ENCODE assay signal across 23 cellular contexts in the genomic region with DNA sequence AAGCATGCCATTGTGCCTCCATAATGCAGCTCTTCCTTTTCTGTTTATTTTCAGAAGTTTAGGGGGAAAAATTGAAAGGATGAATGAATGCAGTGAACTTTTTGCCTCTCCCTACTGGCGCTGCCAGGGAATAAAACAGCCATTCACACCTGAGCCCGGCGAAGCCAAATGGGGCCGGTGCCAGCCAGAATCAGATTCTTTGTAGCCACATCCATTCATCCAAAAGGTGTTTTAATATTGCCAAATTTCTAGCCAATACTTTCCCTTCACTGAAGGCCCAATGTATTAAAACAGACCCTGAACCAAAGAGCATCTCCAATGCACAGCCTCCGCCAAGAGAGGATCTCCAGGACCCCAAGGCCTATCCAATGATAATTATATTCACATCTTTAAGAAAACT. TPM values are rescaled to one million over a fixed set of nuclear protein-coding genes. Genes with fewer than 3 reads are reported as not detected.
A peak's percentile ranks its signal among the peaks of the same experiment; 100 is the strongest.
DNase-seq lines count a peak whose midpoint lies in the region; ATAC-seq and TF ChIP-seq lines count a peak whose summit lies in the region.
"Had no signal": no experiment of that assay in that cellular context is flagged by ENCODE, and none has a peak within 500 bp of the region (broad histone marks: within the 10 kb centered on the region; RNA-seq: fewer than 3 reads in every experiment).

No MANE protein-coding gene starts in this region.

- no peak overlapping the region for H2BK12ac ChIP-seq in mesenchymal stem cell (ENCODE audit: low read length in 2 of 2)

- in situ Hi-C loops in GM13977 (cut with MboI; ENCODE audit: low pct_unique_long_range_greater_than_20kb, low sequenced_read_pairs, unreplicated experiment): no loop called here

- H3K9ac ChIP-seq in mesenchymal stem cell (ENCODE audit: low read length) (peak overlapping the region; percentile 98), subcutaneous abdominal adipose tissue (ENCODE audit: low read length in 5 of 5) (no peak overlapping the region)
- H3K9ac ChIP-seq: BLaER1 treated with 17β-estradiol and CSF1 and Interleukin-3, amounts not matched to agents 10 nM and 100 nM; KMS-11 had no signal

- no peak overlapping the region for H4K91ac ChIP-seq in mesenchymal stem cell (ENCODE audit: low read length)

- ATAC-seq in Right ventricle myocardium superior (ENCODE audit: poor library complexity) (no peak), left ventricle myocardium superior (no peak), sciatic nerve (no peak)
- ATAC-seq: CD8-positive, alpha-beta T cell; GM23338 had no signal

- H3K9me3 ChIP-seq in mesenchymal stem cell (ENCODE audit: control insufficient read depth, low read length): no peaks in the 10 kb centered on the region
- H3K9me3 ChIP-seq in subcutaneous abdominal adipose tissue (ENCODE audit: control insufficient read depth in 5 of 5, low read length in 5 of 5): no peaks in the 10 kb centered on the region
- H3K9me3 ChIP-seq: BLaER1 treated with 17β-estradiol and CSF1 and Interleukin-3, amounts not matched to agents 10 nM and 100 nM; HAP-1; SJCRH30 had no signal

- H2AK5ac ChIP-seq in mesenchymal stem cell (ENCODE audit: low read length, severe bottlenecking): no peak overlapping the region

- H3K4me3 ChIP-seq in mesenchymal stem cell (ENCODE audit: insufficient read depth in 1 of 2, low read depth in 1 of 2, low read length in 2 of 2) (peak overlapping the region in 1 of 2 experiments; percentile 87), subcutaneous abdominal adipose tissue (ENCODE audit: low read depth in 1 of 5, low read length in 5 of 5) (peak overlapping the region in 1 of 5 donors; percentile 0)
- H3K4me3 ChIP-seq: BLaER1 treated with 17β-estradiol and CSF1 and Interleukin-3, amounts not matched to agents 10 nM and 100 nM; GM23338; HAP-1; SJCRH30 had no signal

- no peak overlapping the region for H2BK5ac ChIP-seq in mesenchymal stem cell (ENCODE audit: low read depth, low read length, poor library complexity, severe bottlenecking)

- H3K4me1 ChIP-seq in mesenchymal stem cell (ENCODE audit: control insufficient read depth, insufficient read depth, low read depth, low read length): peaks cover 9% of the 10 kb centered on the region
- H3K4me1 ChIP-seq in subcutaneous abdominal adipose tissue (ENCODE audit: control insufficient read depth in 5 of 5, insufficient read depth in 5 of 5, low read length in 5 of 5): peaks cover 24 to 96% (median 90%) of the 10 kb centered on the region in 5 donors

- no peak overlapping the region for H4K8ac ChIP-seq in mesenchymal stem cell (ENCODE audit: low read length)

- H2AFZ ChIP-seq in mesenchymal stem cell (ENCODE audit: low read depth, low read length): no peak overlapping the region
- H2AFZ ChIP-seq: GM23338 had no signal

- WGBS in mesenchymal stem cell: 93% methylated on average over 4 of the region's 5 CpGs

- H3K36me3 ChIP-seq in mesenchymal stem cell (ENCODE audit: control insufficient read depth in 1 of 2, insufficient read depth in 2 of 2, low read depth in 1 of 2, low read length in 2 of 2): peaks cover 0 to 63% of the 10 kb centered on the region in 2 experiments
- H3K36me3 ChIP-seq in subcutaneous abdominal adipose tissue (ENCODE audit: control insufficient read depth in 5 of 5, insufficient read depth in 5 of 5, low read length in 5 of 5): peaks cover 0 to 3% (median 0%) of the 10 kb centered on the region in 5 donors
- H3K36me3 ChIP-seq: BLaER1 treated with 17β-estradiol and CSF1 and Interleukin-3, amounts not matched to agents 10 nM and 100 nM; HAP-1; SJCRH30 had no signal

- DNase-seq in Right ventricle myocardium superior (peak; percentile 33), left ventricle myocardium superior (no peak), mesenchymal stem cell (no peak), sciatic nerve (ENCODE audit: low spot score) (peak; percentile 57), pons (ENCODE audit: low spot score) (no peak), GM13977 (ENCODE audit: low spot score) (no peak)
- DNase-seq in activated effector memory CD4-positive, alpha-beta T cell treated with Interleukin-2 at 50 U/mL for 16 hours: no peak
- DNase-seq: Calu3; CD8-positive, alpha-beta T cell; IMR-90; NCI-H1092 treated with DMSO at 0.1 percent for 48 hours; NCI-H146; NCI-H2029; NCI-H226; NCI-H510A treated with DMSO at 0.1 percent for 48 hours; NCI-H748 treated with DMSO at 0.1 percent for 48 hours; SJCRH30 had no signal

- H2BK120ac ChIP-seq in mesenchymal stem cell (ENCODE audit: low read depth, low read length): no peak overlapping the region

- H3K27me3 ChIP-seq in mesenchymal stem cell (ENCODE audit: control insufficient read depth in 1 of 2, insufficient read depth in 1 of 2, low read length in 2 of 2) (peaks cover 0 to 10% of the 10 kb centered on the region in 2 experiments), subcutaneous abdominal adipose tissue (ENCODE audit: control insufficient read depth in 5 of 5, insufficient read depth in 4 of 5, low read length in 5 of 5) (no peaks in the 10 kb centered on the region)
- H3K27me3 ChIP-seq: SJCRH30 had no signal

- H2BK15ac ChIP-seq in mesenchymal stem cell (ENCODE audit: low read depth, poor library complexity, severe bottlenecking): no peak overlapping the region

- no peak overlapping the region for H3K14ac ChIP-seq in mesenchymal stem cell (ENCODE audit: low read length in 2 of 2)

- H3K18ac ChIP-seq in mesenchymal stem cell (ENCODE audit: low read depth in 1 of 2, low read length in 2 of 2): no peak overlapping the region

- no peak overlapping the region for H3K23ac ChIP-seq in mesenchymal stem cell (ENCODE audit: low read length in 2 of 2)

- no peak for TF ChIP-seq CTCF in GM13977 (IDR thresholded peaks at IDR 0.05; ENCODE audit: extremely low read depth, insufficient read depth, missing control alignments)

- no peak overlapping the region for H3K4ac ChIP-seq in mesenchymal stem cell (ENCODE audit: low read depth in 1 of 2, low read length in 2 of 2)

- H3K27ac ChIP-seq in mesenchymal stem cell (ENCODE audit: low read length, poor library complexity, severe bottlenecking): no peak overlapping the region
- peak overlapping the region; percentile 96 for H3K27ac ChIP-seq in subcutaneous abdominal adipose tissue (ENCODE audit: low read depth, low read length)
- H3K27ac ChIP-seq: 22Rv1; BLaER1 treated with 17β-estradiol and CSF1 and Interleukin-3, amounts not matched to agents 10 nM and 100 nM; KMS-11 had no signal

- H3K79me1 ChIP-seq in mesenchymal stem cell (replicated peaks; ENCODE audit: low read length, poor library complexity, severe bottlenecking): no peaks in the 10 kb centered on the region

- H3K4me2 ChIP-seq in mesenchymal stem cell (ENCODE audit: low read length, poor library complexity, severe bottlenecking): no peak overlapping the region
- H3K4me2 ChIP-seq: BLaER1 treated with 17β-estradiol and CSF1 and Interleukin-3, amounts not matched to agents 10 nM and 100 nM; KMS-11 had no signal

- intact Hi-C loops in Right ventricle myocardium superior (cut with DNase I): no loop called here
- intact Hi-C loops in left ventricle myocardium superior (cut with micrococcal nuclease): no loop called here
- intact Hi-C loops in sciatic nerve (cut with DNase I): no loop called here

RNA-seq across cellular contexts. Expression of gene EBF3, which starts 12.2 kb away (rescaled TPM):
- total RNA-seq in Right ventricle myocardium superior (6.2 TPM), left ventricle myocardium superior (7.1 TPM), sciatic nerve (38.9 TPM)
- 1.5 TPM for polyA plus RNA-seq in mesenchymal stem cell (2013, experiment 1 of 2)
- 1.2 TPM for polyA plus RNA-seq in mesenchymal stem cell (2013, experiment 2 of 2)
- total RNA-seq: Calu3; CD8-positive, alpha-beta T cell had no signal

Comparison
In these comparisons a context has a peak if more than half of its experiments do, and no peak if none do; other contexts are left out.
1. DNase-seq: peak in Right ventricle myocardium superior (single experiment) and sciatic nerve (single experiment); none in left ventricle myocardium superior (single experiment), mesenchymal stem cell (single experiment), activated effector memory CD4-positive, alpha-beta T cell treated with Interleukin-2 at 50 U/mL for 16 hours (single experiment), pons (single experiment) and GM13977 (single experiment).